8 cellular contexts compared by ENCODE assay signal in genomic region chr9:121499427-121500164, GRCh38. TPM values are rescaled to one million over a fixed set of nuclear protein-coding genes. Genes with fewer than 3 reads are reported as not detected.
DNase-seq lines count a peak whose midpoint lies in the region; ATAC-seq and TF ChIP-seq lines count a peak whose summit lies in the region.

Gene GGTA1 (minus strand): TSS chr9:121499844. CDS start chr9:121467922, 31,922 bp downstream.

- peaks cover 21% of the 10 kb centered on the region for H3K4me1 Mint-ChIP-seq in activated naive CD8-positive, alpha-beta T cell (ENCODE audit: low read depth)
- peaks cover 6% of the 10 kb centered on the region for H3K4me1 Mint-ChIP-seq in glutamatergic neuron (ENCODE audit: low read depth, unreplicated experiment)

- peak within 1 kb of the TSS; percentile 78 for H2AFZ ChIP-seq in neuron (ENCODE audit: low read depth, low read length)

- H3K36me3 Mint-ChIP-seq in activated naive CD8-positive, alpha-beta T cell, result peaks cover 3% of the 10 kb centered on the region
- peaks cover 9% of the 10 kb centered on the region for H3K36me3 Mint-ChIP-seq in glutamatergic neuron (ENCODE audit: unreplicated experiment)

- H3K36me3 ChIP-seq in neuron (ENCODE audit: insufficient read depth, low read length), result no peaks in the 10 kb centered on the region

- H3K4me3 ChIP-seq in NB4 (ENCODE audit: low read depth, low read length), result no peak within 1 kb of the TSS
- peak within 1 kb of the TSS; percentile 44 for H3K4me3 ChIP-seq in neuron (ENCODE audit: low read length)

- peaks cover 41% of the 10 kb centered on the region for H3K27me3 Mint-ChIP-seq in activated naive CD8-positive, alpha-beta T cell
- peaks cover 20% of the 10 kb centered on the region for H3K27me3 Mint-ChIP-seq in glutamatergic neuron (ENCODE audit: unreplicated experiment)

- no peak within 1 kb of the TSS for H3K27ac Mint-ChIP-seq in activated naive CD8-positive, alpha-beta T cell
- peak within 1 kb of the TSS; percentile 25 for H3K27ac Mint-ChIP-seq in glutamatergic neuron (ENCODE audit: unreplicated experiment)

- no peak for TF ChIP-seq CTCF in NB4 (IDR thresholded peaks at IDR 0.05; ENCODE audit: low read depth, low read length)
- no peak for TF ChIP-seq CTCF in glutamatergic neuron (IDR thresholded peaks at IDR 0.05; ENCODE audit: partially characterized antibody, unreplicated experiment)

- peaks cover 37% of the 10 kb centered on the region for H3K27me3 ChIP-seq in neuron (ENCODE audit: insufficient read depth, low read length)

- TF ChIP-seq POLR2A in NB4 (IDR thresholded peaks at IDR 0.05; ENCODE audit: extremely low read depth, insufficient read length), result no peak

- H3K4me1 ChIP-seq in neuron (ENCODE audit: insufficient read depth, low read length), result peaks cover 19% of the 10 kb centered on the region

- no peaks in the 10 kb centered on the region for H3K9me3 ChIP-seq in neuron (ENCODE audit: low read length)

- no peaks in the 10 kb centered on the region for H3K9me3 Mint-ChIP-seq in activated naive CD8-positive, alpha-beta T cell (ENCODE audit: low read depth)
- H3K9me3 Mint-ChIP-seq in glutamatergic neuron (ENCODE audit: unreplicated experiment), result peaks cover 7% of the 10 kb centered on the region

- DNase-seq in NCI-H146 (lab: John Stamatoyannopoulos, UW) (peak; percentile 21), NCI-H146 treated with DMSO at 0.1 percent for 48 hours (lab: John Stamatoyannopoulos, UW; ENCODE audit: unreplicated experiment) (no peak), NB4 (ENCODE audit: low read depth) (peak; percentile 57), glutamatergic neuron (peak; percentile 74), NCI-H1694 treated with DMSO at 0.1 percent for 48 hours (lab: John Stamatoyannopoulos, UW) (no peak)

- peak within 1 kb of the TSS; percentile 84 for H3K4me3 Mint-ChIP-seq in activated naive CD8-positive, alpha-beta T cell
- H3K4me3 Mint-ChIP-seq in glutamatergic neuron (ENCODE audit: unreplicated experiment), result peak within 1 kb of the TSS; percentile 89

- no peak for ATAC-seq in GM21619 (IDR thresholded peaks at IDR 0.05; ENCODE audit: unreplicated experiment)

RNA-seq across cellular contexts. Expression of gene GGTA1, which starts in this region (rescaled TPM):
- total RNA-seq in glutamatergic neuron (ENCODE audit: unreplicated experiment), result not detected

Comparison
In these comparisons a context has a peak if more than half of its experiments do, and no peak if none do; other contexts are left out.
1. DNase-seq: peak in NCI-H146 (single experiment) and NB4 (single experiment); none in NCI-H146 treated with DMSO at 0.1 percent for 48 hours (single experiment) and NCI-H1694 treated with DMSO at 0.1 percent for 48 hours (single experiment).
2. Peak in DNase-seq in glutamatergic neuron; RNA of the gene not detected or under 1 TPM.